In genomic region chr16:2860826-2861567, GRCh38 we compare ENCODE assay signal across 1 cellular context.
TF ChIP-seq lines count a peak whose summit lies in the region.

No MANE protein-coding gene starts in this region.

TF ChIP-seq in K562, 482 proteins besides CTCF, POLR2A, EP300 and RAD21 (continued from another document):
- TF ChIP-seq ZNF609 (CRISPR knock-in tag; IDR thresholded peaks at IDR 0.05; ENCODE audit: borderline replicate concordance) = 0 out of 2 replicates have a peak, but pooled peaks have one; percentile 32
- no peak for TF ChIP-seq KHSRP (IDR thresholded peaks at IDR 0.05)
- TF ChIP-seq PTRF (tag; IDR thresholded peaks at IDR 0.05) = no peak
- peak in 1 of 2 experiments; percentile 91 for TF ChIP-seq AFF1 (IDR thresholded peaks at IDR 0.05; ENCODE audit: low read depth in 1 of 2, partially characterized antibody in 2 of 2)
- TF ChIP-seq RREB1 (CRISPR knock-in tag; IDR thresholded peaks at IDR 0.05) = no peak
- TF ChIP-seq SP1 (CRISPR knock-in tag; IDR thresholded peaks at IDR 0.05) = 0 out of 2 replicates have a peak, but pooled peaks have one; percentile 44
- no peak for TF ChIP-seq PBX2 (CRISPR knock-in tag; IDR thresholded peaks at IDR 0.05; ENCODE audit: low read depth)
- 0 out of 2 replicates have a peak, but pooled peaks have one; percentile 19 for TF ChIP-seq PBX2 (tag; conservative IDR thresholded peaks at IDR 0.05; ENCODE audit: low read depth)
- TF ChIP-seq REST (CRISPR knock-in tag; IDR thresholded peaks at IDR 0.05; ENCODE audit: low read depth) = peak; percentile 96
- no peak for TF ChIP-seq DIDO1 (tag; IDR thresholded peaks at IDR 0.05; ENCODE audit: low read depth)
- peak; percentile 81; the same call in 1 of the 2 replicates for TF ChIP-seq ZNF511 (CRISPR knock-in tag; IDR thresholded peaks at IDR 0.05)
- 0 out of 2 replicates have a peak, but pooled peaks have one; percentile 27 for TF ChIP-seq STAG1 (CRISPR knock-in tag; IDR thresholded peaks at IDR 0.05; ENCODE audit: borderline replicate concordance)
- peak; percentile 82 for TF ChIP-seq DMBX1 (CRISPR knock-in tag; IDR thresholded peaks at IDR 0.05; ENCODE audit: borderline replicate concordance)
- peak; percentile 99 for TF ChIP-seq EHMT2 (IDR thresholded peaks at IDR 0.05)
TF ChIP-seq in K562: peak in this region for 33.
